In genomic region chr19:49590071-49590970, GRCh38 we compare ENCODE assay signal across 8 cellular contexts. TPM values are rescaled to one million over a fixed set of nuclear protein-coding genes. Genes with fewer than 3 reads are reported as not detected.
DNase-seq lines count a peak whose midpoint lies in the region; ATAC-seq and TF ChIP-seq lines count a peak whose summit lies in the region.

No MANE protein-coding gene starts in this region.

- intact Hi-C loops in breast epithelium (cut with DNase I; ENCODE audit: low total_unique reads): no loop called here

- ATAC-seq in GM18517 (IDR thresholded peaks at IDR 0.05; ENCODE audit: unreplicated experiment) (peak; percentile 69), HG03064 (IDR thresholded peaks at IDR 0.05; ENCODE audit: low read depth, unreplicated experiment) (peak; percentile 51)

- peak; percentile 96 for DNase-seq in A172 (ENCODE audit: low spot score)
- peak; percentile 95 for DNase-seq in NCI-H2196 (lab: John Stamatoyannopoulos, UW; ENCODE audit: unreplicated experiment)
- DNase-seq in breast epithelium (ENCODE audit: low spot score in 2 of 2): peak; percentile 97 to 98

- peak overlapping the region; percentile 99 for H3K9ac ChIP-seq in iPS-20b (ENCODE audit: low read depth, low read length)

- H3K27me3 ChIP-seq in breast epithelium (no peaks in the 10 kb centered on the region), iPS-20b (ENCODE audit: insufficient read depth, low read length) (no peaks in the 10 kb centered on the region)

- peaks cover 5% of the 10 kb centered on the region for H3K36me3 ChIP-seq in breast epithelium
- peaks cover 15% of the 10 kb centered on the region for H3K36me3 ChIP-seq in iPS-20b (ENCODE audit: insufficient read depth, low read depth, low read length)

- H3K27ac ChIP-seq in VCaP (peak overlapping the region; percentile 99), breast epithelium (peak overlapping the region; percentile 81 to 93), iPS-20b (ENCODE audit: low read length) (peak overlapping the region; percentile 96), skin epidermis (peak overlapping the region; percentile 84 to 99 (median 95))

- H3K4me3 ChIP-seq in breast epithelium (peak overlapping the region; percentile 67 to 93 (median 77)), iPS-20b (ENCODE audit: low read length) (peak overlapping the region; percentile 95), skin epidermis (peak overlapping the region; percentile 64 to 86 (median 82))

- TF ChIP-seq CTCF in VCaP (conservative IDR thresholded peaks at IDR 0.05): 0 out of 2 replicates have a peak, but pooled peaks have one; percentile 12
- TF ChIP-seq CTCF in breast epithelium (IDR thresholded peaks at IDR 0.05): no peak

- no peak for TF ChIP-seq POLR2A in breast epithelium (IDR thresholded peaks at IDR 0.05)

- peaks cover 4 to 6% of the 10 kb centered on the region in 2 donors for H3K4me1 ChIP-seq in breast epithelium
- peaks cover 5% of the 10 kb centered on the region; the same call in 1 of the 2 replicates for H3K4me1 ChIP-seq in iPS-20b (ENCODE audit: insufficient read depth, low read length)

- H3K9me3 ChIP-seq in breast epithelium (no peaks in the 10 kb centered on the region), iPS-20b (ENCODE audit: insufficient read depth, low read depth, low read length) (no peaks in the 10 kb centered on the region)

RNA-seq across cellular contexts. Expression of gene PRR12, which starts 0.7 kb away (rescaled TPM):
- total RNA-seq in A172 (2014; rRNA removed; shearing (Covaris generic)): 2.3 and 4.7 TPM in 2 replicates
- 1 to 10 TPM; 6.2 to 8.8 (median 6.3) TPM for total RNA-seq in breast epithelium

RNA-seq across cellular contexts. Expression of gene PRRG2, which starts 9.2 kb away (rescaled TPM):
- 0.43 and 0.79 TPM in 2 replicates for total RNA-seq in A172 (2014; rRNA removed; shearing (Covaris generic))
- 10 to 100 TPM in 2 of 3 donors, under 1 TPM in 1; 0.32 to 16.1 (median 10.2) TPM for total RNA-seq in breast epithelium

RNA-seq across cellular contexts. Expression of gene NOSIP, which starts 10.0 kb away (rescaled TPM):
- 131 and 142 TPM in 2 replicates for total RNA-seq in A172 (2014; rRNA removed; shearing (Covaris generic))
- 10 to 100 TPM; 54.7 to 60.0 (median 57.4) TPM for total RNA-seq in breast epithelium

RNA-seq across cellular contexts. Expression of gene RRAS, which starts 49.6 kb away (rescaled TPM):
- total RNA-seq in A172 (2014; rRNA removed; shearing (Covaris generic)): 32.0 and 34.5 TPM in 2 replicates
- 100 to 1,000 TPM in 1 of 3 donors, 10 to 100 TPM in 2; 34.8 to 114 (median 41.0) TPM for total RNA-seq in breast epithelium

RNA-seq across cellular contexts. Expression of gene SCAF1, which starts 51.7 kb away (rescaled TPM):
- 28.8 and 31.9 TPM in 2 replicates for total RNA-seq in A172 (2014; rRNA removed; shearing (Covaris generic))
- total RNA-seq in breast epithelium: 10 to 100 TPM in 2 of 3 donors, 1 to 10 TPM in 1; 9.8 to 15.4 (median 10.6) TPM

Comparison
In these comparisons a context has a peak if more than half of its experiments do, and no peak if none do; other contexts are left out.
1. Peak in every context shown above with its lines: DNase-seq, ATAC-seq, H3K4me3 ChIP-seq and H3K27ac ChIP-seq.